26 cellular contexts compared by ENCODE assay signal in genomic region chr7:86863452-86863851, GRCh38.
A peak's percentile ranks its signal among the peaks of the same experiment; 100 is the strongest.
DNase-seq lines count a peak whose midpoint lies in the region; ATAC-seq lines count a peak whose summit lies in the region.
"Had no signal": no experiment of that assay in that cellular context is flagged by ENCODE, and none has a peak within 500 bp of the region (broad histone marks: within the 10 kb centered on the region; RNA-seq: fewer than 3 reads in every experiment).

No MANE protein-coding gene starts in this region.

- ATAC-seq in GM18868 (IDR thresholded peaks at IDR 0.05; ENCODE audit: unreplicated experiment) (peak; percentile 78), GM21619 (IDR thresholded peaks at IDR 0.05; ENCODE audit: unreplicated experiment) (peak; percentile 87), HG02970 (IDR thresholded peaks at IDR 0.05; ENCODE audit: low FRiP score, unreplicated experiment) (peak; percentile 78), HG03571 (IDR thresholded peaks at IDR 0.05; ENCODE audit: unreplicated experiment) (peak; percentile 90)
- ATAC-seq: activated T-cell treated with anti-CD3 and anti-CD28 coated beads, Interleukin-2, amount 50 U/mL, for 4 hours; Panc1; right cardiac atrium had no signal

- DNase-seq in OCI-M1 (lab: John Stamatoyannopoulos, UW) (no peak), ecto neural progenitor cell (ENCODE audit: low spot score) (no peak), Ammon's horn (ENCODE audit: low spot score) (no peak), NCI-H526 treated with DMSO at 0.1 percent for 48 hours (lab: John Stamatoyannopoulos, UW) (no peak)
- DNase-seq: ACHN; activated CD4-positive, alpha-beta T cell treated with anti-CD3 and anti-CD28 coated beads, Interleukin-2, amount 10 ng/mL, durations not matched to agents 7 days and 5 days; activated T-cell treated with anti-CD3 and anti-CD28 coated beads, Interleukin-2, amount 50 U/mL, for 4 hours; brain microvascular endothelial cell; DMS79 treated with DMSO at 0.1 percent for 48 hours; dorsolateral prefrontal cortex; GF-D8; GM23248; hippocampal formation; immature natural killer cell; NCI-H1092 treated with DMSO at 0.1 percent for 48 hours; NCI-H187 treated with DMSO at 0.1 percent for 48 hours; NCI-H526; right cardiac atrium; SIG-M5; substantia nigra; T1000 had no signal
